In the genomic region with DNA sequence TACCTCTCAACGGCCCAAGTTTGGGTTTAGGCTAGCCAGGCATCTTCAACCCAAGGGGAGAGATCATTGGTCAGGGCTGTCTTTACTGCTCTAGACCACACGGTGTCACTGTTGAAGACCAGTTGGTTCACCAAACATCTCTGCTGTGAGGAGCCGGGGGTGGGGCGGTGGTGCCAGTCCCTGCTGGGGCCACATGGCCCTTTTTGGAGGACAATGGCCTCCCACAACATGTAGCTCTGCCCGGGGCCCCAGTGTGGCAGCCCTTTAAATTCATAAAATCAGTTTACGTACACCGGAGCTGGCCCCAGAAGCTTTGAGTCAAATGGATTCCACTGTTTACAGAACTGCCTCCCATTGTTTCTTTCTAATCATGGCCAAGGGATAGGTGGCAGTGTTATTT, we compare ENCODE assay signal across 9 cellular contexts. TPM values are rescaled to one million over a fixed set of nuclear protein-coding genes. Genes with fewer than 3 reads are reported as not detected.
DNase-seq lines count a peak whose midpoint lies in the region; ATAC-seq, FAIRE-seq and TF ChIP-seq lines count a peak whose summit lies in the region.
"Had no signal": no experiment of that assay in that cellular context is flagged by ENCODE, and none has a peak within 500 bp of the region (broad histone marks: within the 10 kb centered on the region; RNA-seq: fewer than 3 reads in every experiment).

No MANE protein-coding gene starts in this region.

- H3K27me3 ChIP-seq in Panc1 (ENCODE audit: control insufficient read depth, insufficient read depth, low read length), result no peaks in the 10 kb centered on the region
- peaks cover 5 to 6% of the 10 kb centered on the region in 2 experiments for H3K27me3 ChIP-seq in GM12878 (replicated peaks in 1 of 2; ENCODE audit: control insufficient read depth in 2 of 2, insufficient read depth in 2 of 2, low read length in 1 of 2)

- FAIRE-seq in GM12878 (lab: Jason Lieb, UNC), result peak; percentile 81
- FAIRE-seq: colon had no signal

- SMC1A ChIA-PET in GM12878 (lab: Charles Lee; ENCODE audit: uncharacterized antibody, unreplicated experiment), result interaction anchor here (0.9 to 2.4 kb wide), 3 partner anchors 11 to 127 kb away, joined by 3 to 15 read pairs (median 4); no protein-coding TSS in a partner anchor

- H3K4me3 ChIP-seq in Panc1 (ENCODE audit: low read depth in 2 of 2, low read length in 2 of 2) (no peak overlapping the region), GM12878 (no peak overlapping the region)

- BruUV-seq in Panc1 (replicated peaks; lab: Mats Ljungman, UMichigan) (no TSS peak), GM12878 (replicated peaks; lab: Mats Ljungman, UMichigan) (no TSS peak)

- intact Hi-C loops in Panc1 (cut with micrococcal nuclease; ENCODE audit: unreplicated experiment), result no loop called here
- intact Hi-C loops in GM12878 (cut with micrococcal nuclease; ENCODE audit: unreplicated experiment), result loop anchor here (1.0 to 2.0 kb wide), 3 partner anchors 22 to 128 kb away; no protein-coding TSS in a partner anchor

- no peaks in the 10 kb centered on the region for H3K4me1 Mint-ChIP-seq in immature natural killer cell

- no peak overlapping the region for H3K4me2 ChIP-seq in GM12878 (ENCODE audit: control insufficient read depth, insufficient read depth)

- H3K4me3 Mint-ChIP-seq in immature natural killer cell, result no peak overlapping the region

- TF ChIP-seq RAD21 in GM12878 (IDR thresholded peaks at IDR 0.05; ENCODE audit: insufficient read depth, low read depth, low read length), result peak; percentile 76

- no peaks in the 10 kb centered on the region for H4K20me1 ChIP-seq in GM12878 (ENCODE audit: control insufficient read depth, insufficient read depth)

- ATAC-seq in GM21619 (IDR thresholded peaks at IDR 0.05; ENCODE audit: unreplicated experiment) (peak; percentile 95), Panc1 (peak; percentile 75), GM12878 (peak; percentile 99)

- H3K36me3 Mint-ChIP-seq in immature natural killer cell, result no peaks in the 10 kb centered on the region

- in situ Hi-C loops in Panc1 (cut with HindIII; ENCODE audit: low pct_unique_long_range_greater_than_20kb, low sequenced_read_pairs), result loop anchor here (10.0 kb wide), 1 partner anchor 68 kb away; no protein-coding TSS in a partner anchor
- in situ Hi-C loops in GM12878 (cut with MboI), result loop anchor here (5.0 kb wide), 1 partner anchor 130 kb away; no protein-coding TSS in a partner anchor

- H3K36me3 ChIP-seq in Panc1 (ENCODE audit: control insufficient read depth, insufficient read depth, low read length), result no peaks in the 10 kb centered on the region
- no peaks in the 10 kb centered on the region for H3K36me3 ChIP-seq in GM12878 (ENCODE audit: control insufficient read depth in 2 of 2, insufficient read depth in 2 of 2, low read length in 1 of 2)

- TF ChIP-seq EP300 in GM12878 (IDR thresholded peaks at IDR 0.05; ENCODE audit: borderline replicate concordance in 1 of 2, control insufficient read depth in 1 of 2, low read depth in 2 of 2, low read length in 2 of 2), result no peak

- DNase-seq in NCI-H82 (lab: John Stamatoyannopoulos, UW) (peak; percentile 83), NCI-H82 treated with DMSO at 0.1 percent for 48 hours (lab: John Stamatoyannopoulos, UW; ENCODE audit: unreplicated experiment) (no peak), HUDEP-2 (lab: John Stamatoyannopoulos, UW; ENCODE audit: unreplicated experiment in 76 of 76) (peak in 42 of 76 experiments; percentile 1 to 54 (median 18)), Panc1 (ENCODE audit: low read depth, low spot score) (no peak), GM12878 (ENCODE audit: low read depth, low spot score) (no peak), immature natural killer cell (peak in 2 of 3 donors; percentile 17 to 29)
- DNase-seq in stimulated activated CD4-positive, alpha-beta T cell treated with anti-CD3 and anti-CD28 coated beads, Interleukin-4, amount 100 ng/mL, for 48 hours (ENCODE audit: low read depth in 2 of 2), result peak; percentile 10 to 11

- POLR2A ChIA-PET in Panc1 (lab: Charles Lee), result no interaction called here
- POLR2A ChIA-PET in GM12878 (lab: Charles Lee), result no interaction called here

- 36% methylated on average over 7 of the region's 7 CpGs for WGBS in GM12878 (ENCODE audit: insufficient coverage, insufficient replicate concordance, low lambda C conversion rate, missing lambda C conversion rate)

- no peak overlapping the region for H2AFZ ChIP-seq in GM12878 (ENCODE audit: control insufficient read depth, low read depth, low read length)

- peaks cover 8% of the 10 kb centered on the region; the same call in 1 of the 2 replicates for H3K9me3 ChIP-seq in Panc1 (ENCODE audit: control insufficient read depth, insufficient read depth, low read depth, low read length)
- H3K9me3 ChIP-seq in GM12878 (replicated peaks; ENCODE audit: control insufficient read depth, insufficient read depth, low read length), result no peaks in the 10 kb centered on the region

- H3K27me3 Mint-ChIP-seq in immature natural killer cell (ENCODE audit: low read depth in 3 of 3), result peaks cover 0 to 2% (median 1%) of the 10 kb centered on the region in 3 donors

- no peak overlapping the region for H3K9ac ChIP-seq in GM12878 (ENCODE audit: control insufficient read depth, insufficient read depth, low read length)

- no peak overlapping the region for H3K27ac Mint-ChIP-seq in immature natural killer cell

- H3K27ac ChIP-seq in Panc1 (ENCODE audit: low read length) (peak overlapping the region; percentile 82), GM12878 (ENCODE audit: control insufficient read depth, insufficient read depth) (no peak overlapping the region)

- TF ChIP-seq CTCF in Panc1 (IDR thresholded peaks at IDR 0.05), result peak; percentile 74
- TF ChIP-seq CTCF in GM12878 (IDR thresholded peaks at IDR 0.05 in 2 of 3, conservative IDR thresholded peaks at IDR 0.05 in 1 of 3; ENCODE audit: control insufficient read depth in 2 of 3, extremely low read depth in 1 of 3, insufficient read depth in 1 of 3, low read depth in 3 of 3, low read length in 3 of 3), result peak; percentile 68 to 81 (median 80)

- peaks cover 6% of the 10 kb centered on the region; the same call in 1 of the 2 replicates for H3K4me1 ChIP-seq in Panc1 (ENCODE audit: control insufficient read depth, insufficient read depth, low read length)
- H3K4me1 ChIP-seq in GM12878 (ENCODE audit: control insufficient read depth, insufficient read depth, low read length), result no peaks in the 10 kb centered on the region

- CTCF ChIA-PET in Panc1 (lab: Charles Lee) (no interaction called here), GM12878 (lab: Yijun Ruan, JAX) (interaction anchor here (0.6 to 6.8 kb wide), 9 partner anchors 9 to 136 kb away, joined by 3 to 58 read pairs (median 5); no protein-coding TSS in a partner anchor)

- no peak for TF ChIP-seq POLR2A in GM12878 (IDR thresholded peaks at IDR 0.05; ENCODE audit: low read depth, low read length)

- no peaks in the 10 kb centered on the region for H3K79me2 ChIP-seq in GM12878 (ENCODE audit: control insufficient read depth, insufficient read depth, low read length)

- no peaks in the 10 kb centered on the region for H3K9me3 Mint-ChIP-seq in immature natural killer cell

- RAD21 ChIA-PET in GM12878 (lab: Charles Lee; ENCODE audit: unreplicated experiment), result interaction anchor here (1.0 kb wide), 1 partner anchor 128 kb away, joined by 5 read pairs; no protein-coding TSS in a partner anchor

TF ChIP-seq in GM12878, 131 proteins besides CTCF, POLR2A, EP300 and RAD21 (continues in another document):
- TF ChIP-seq RUNX3 (IDR thresholded peaks at IDR 0.05; ENCODE audit: low read length) (peak; percentile 18; the same call in 1 of the 2 replicates), TCF3 (IDR thresholded peaks at IDR 0.05; ENCODE audit: borderline replicate concordance, insufficient read depth, low read depth, low read length) (no peak), SMC3 (IDR thresholded peaks at IDR 0.05; ENCODE audit: borderline replicate concordance, low read length) (peak; percentile 67)

RNA-seq across cellular contexts. Expression of a gene that starts 19.1 kb away (rescaled TPM):
- 54.5 TPM for total RNA-seq in Panc1 (2021; ENCODE audit: unreplicated experiment)
- polyA plus RNA-seq in Panc1 (2012; ENCODE audit: insufficient read length), result 34.5 TPM
- total RNA-seq in GM12878 (2013; cell fraction: nucleolus; rRNA removed), result not detected in 2 replicates
- not detected in 2 replicates for total RNA-seq in GM12878 (2014; rRNA removed)
- total RNA-seq in GM12878 (2014; rRNA removed; fragmentation: Illumina TruSeq; extraction: Trizol), result not detected in 2 replicates
- not detected in 2 replicates for total RNA-seq in GM12878 (2021)
- polyA plus RNA-seq in GM12878 (2011; ENCODE audit: low read depth), result not detected
- not detected in 2 replicates for polyA plus RNA-seq in GM12878 (2011; rRNA removed)
- not detected in 2 replicates for polyA plus RNA-seq in GM12878 (2011; cell fraction: cytosol; rRNA removed)
- polyA plus RNA-seq in GM12878 (2011; cell fraction: nucleus; rRNA removed), result not detected in 2 replicates
- not detected in 2 replicates for polyA plus RNA-seq in GM12878 (2012)
- polyA plus RNA-seq in GM12878 (2014; fragmentation: Illumina TruSeq; extraction: Trizol), result 0.01 TPM in 1 of 2 replicates, not detected in the other
- polyA plus RNA-seq in GM12878 (2014; fragmentation: Nextera tagmentation; extraction: Ambion mirVana), result not detected
- not detected in 2 replicates for polyA plus RNA-seq in GM12878 (2014; rRNA removed)
- polyA plus RNA-seq in GM12878 (2016; fragmentation: Nextera tagmentation; extraction: Ambion mirVana), result not detected
- polyA minus RNA-seq in GM12878 (2011; rRNA and poly(A)+ RNA removed), result not detected in 2 replicates
- polyA minus RNA-seq in GM12878 (2011; cell fraction: cytosol; rRNA and poly(A)+ RNA removed), result not detected in 2 replicates
- not detected in 2 replicates for polyA minus RNA-seq in GM12878 (2011; cell fraction: nucleus; rRNA and poly(A)+ RNA removed)
- polyA plus RNA-seq in immature natural killer cell, result not detected

RNA-seq across cellular contexts. Expression of a gene that starts 24.9 kb away (rescaled TPM):
- total RNA-seq in Panc1 (2021; ENCODE audit: unreplicated experiment) (1,063 TPM), GM12878 (2014; rRNA removed) (not detected in 2 replicates), GM12878 (2014; rRNA removed; fragmentation: Illumina TruSeq; extraction: Trizol) (not detected in 2 replicates), GM12878 (2021) (0.56 and 1.2 TPM in 2 replicates)
- polyA plus RNA-seq in Panc1 (2012; ENCODE audit: insufficient read length), result 1,714 TPM
- 0.42 TPM in 1 of 2 replicates, not detected in the other for total RNA-seq in GM12878 (2013; cell fraction: nucleolus; rRNA removed)
- polyA plus RNA-seq in GM12878 (2011; ENCODE audit: low read depth), result not detected
- polyA plus RNA-seq in GM12878 (2011; rRNA removed) (0.05 TPM in 1 of 2 replicates, not detected in the other), GM12878 (2014; fragmentation: Illumina TruSeq; extraction: Trizol) (not detected in 2 replicates), GM12878 (2014; fragmentation: Nextera tagmentation; extraction: Ambion mirVana) (not detected), GM12878 (2014; rRNA removed) (not detected in 2 replicates), GM12878 (2016; fragmentation: Nextera tagmentation; extraction: Ambion mirVana) (not detected), immature natural killer cell (not detected)
- polyA plus RNA-seq in GM12878 (2011; cell fraction: cytosol; rRNA removed), result 0.07 and 0.10 TPM in 2 replicates
- polyA plus RNA-seq in GM12878 (2011; cell fraction: nucleus; rRNA removed), result not detected in 2 replicates
- not detected in 2 replicates for polyA plus RNA-seq in GM12878 (2012)
- not detected in 2 replicates for polyA minus RNA-seq in GM12878 (2011; rRNA and poly(A)+ RNA removed)
- 7.8 and 15.4 TPM in 2 replicates for polyA minus RNA-seq in GM12878 (2011; cell fraction: cytosol; rRNA and poly(A)+ RNA removed)
- polyA minus RNA-seq in GM12878 (2011; cell fraction: nucleus; rRNA and poly(A)+ RNA removed), result 1.2 and 2.5 TPM in 2 replicates

Comparison
In these comparisons a context has a peak if more than half of its experiments do, and no peak if none do; other contexts are left out.
1. DNase-seq: peak in NCI-H82 (single experiment), HUDEP-2 (42 of 76), immature natural killer cell (2 of 3) and stimulated activated CD4-positive, alpha-beta T cell treated with anti-CD3 and anti-CD28 coated beads, Interleukin-4, amount 100 ng/mL, for 48 hours (2 of 2); none in NCI-H82 treated with DMSO at 0.1 percent for 48 hours (single experiment), Panc1 (single experiment) and GM12878 (single experiment).
2. RNA of a gene that starts 19.1 kb away (total RNA-seq): 54.5 TPM in Panc1 (single experiment); not detected in GM12878; every median in the first group is over 10 times any median in the second.
3. RNA of a gene that starts 24.9 kb away (total RNA-seq): 1,063 TPM in Panc1 (single experiment); 0.42 to 1.2 TPM in GM12878; every median in the first group is over 100 times any median in the second.
4. Peak in every context shown above with its lines, with median percentiles within 50 percentile points of each other: ATAC-seq.